In the genomic region with DNA sequence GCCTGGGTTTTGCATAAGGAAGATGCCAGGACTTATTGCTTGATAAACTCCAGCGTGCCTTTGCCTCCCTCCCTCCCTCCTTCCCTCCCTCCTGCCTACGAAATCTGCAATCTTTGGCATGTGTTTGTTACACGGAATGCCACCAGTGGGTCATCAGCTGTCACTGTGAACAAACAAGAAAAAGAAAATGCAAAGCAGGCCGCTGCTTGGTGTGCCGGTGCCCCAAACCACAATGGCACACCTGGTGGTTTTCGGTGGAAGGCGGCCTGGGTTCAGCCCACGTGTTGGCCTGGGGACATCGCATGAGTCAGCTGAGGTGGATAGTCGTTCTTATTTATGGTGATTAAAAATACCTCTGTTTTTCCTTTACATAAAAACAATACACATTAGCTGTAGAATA, we compare ENCODE assay signal across 11 cellular contexts. TPM values are rescaled to one million over a fixed set of nuclear protein-coding genes. Genes with fewer than 3 reads are reported as not detected.
DNase-seq lines count a peak whose midpoint lies in the region; ATAC-seq and TF ChIP-seq lines count a peak whose summit lies in the region.
"Had no signal": no experiment of that assay in that cellular context is flagged by ENCODE, and none has a peak within 500 bp of the region (broad histone marks: within the 10 kb centered on the region; RNA-seq: fewer than 3 reads in every experiment).

No MANE protein-coding gene starts in this region.

- H2BK120ac ChIP-seq in neuronal stem cell (ENCODE audit: low read depth, low read length), result no peak overlapping the region

- no CpG with 5 or more reads among the region's 10 CpGs for WGBS in neuronal stem cell (ENCODE audit: extremely low coverage in 2 of 2, insufficient read length in 2 of 2, insufficient replicate concordance in 1 of 2), 2 donors

- H3K27ac ChIP-seq in RWPE1 (peak overlapping the region; percentile 75), neuronal stem cell (replicated peaks; ENCODE audit: low read length) (no peak overlapping the region)

- no peak overlapping the region for H3K4me3 ChIP-seq in neuronal stem cell (ENCODE audit: low read length in 2 of 2)
- H3K4me3 ChIP-seq: skin epidermis had no signal

- H2BK12ac ChIP-seq in neuronal stem cell (ENCODE audit: low read length), result no peak overlapping the region

- no peaks in the 10 kb centered on the region for H3K79me1 ChIP-seq in neuronal stem cell (ENCODE audit: low read depth, low read length)

- H3K27me3 ChIP-seq in neuronal stem cell (ENCODE audit: control insufficient read depth in 3 of 3, insufficient read depth in 3 of 3, low read depth in 1 of 3, low read length in 3 of 3), result peaks cover 0 to 2% (median 0%) of the 10 kb centered on the region in 3 experiments

- H4K91ac ChIP-seq in neuronal stem cell (ENCODE audit: low read depth, low read length, poor library complexity), result no peak overlapping the region

- H3K9me3 ChIP-seq in neuronal stem cell (replicated peaks in 1 of 2; ENCODE audit: control insufficient read depth in 2 of 2, insufficient read depth in 1 of 2, low read depth in 1 of 2, low read length in 2 of 2), result no peaks in the 10 kb centered on the region

- H3K9ac ChIP-seq in neuronal stem cell (ENCODE audit: low read depth, low read length, poor library complexity), result peak overlapping the region; percentile 34

- no peak overlapping the region for H3K4ac ChIP-seq in neuronal stem cell (ENCODE audit: low read length)

- CTCF ChIA-PET in RWPE1 (lab: Yijun Ruan, JAX), result interaction anchor here (0.6 to 1.2 kb wide), 5 partner anchors 109 to 190 kb away, joined by 3 to 8 read pairs (median 4); no protein-coding TSS in a partner anchor

- peak; percentile 73 for ATAC-seq in GM18868 (IDR thresholded peaks at IDR 0.05; ENCODE audit: unreplicated experiment)
- peak; percentile 83 for ATAC-seq in HG02759 (IDR thresholded peaks at IDR 0.05; ENCODE audit: unreplicated experiment)

- peak; percentile 74 for DNase-seq in RWPE1 (ENCODE audit: low spot score)
- no peak for DNase-seq in neuronal stem cell (ENCODE audit: low spot score)
- DNase-seq in NCI-H1436 (lab: John Stamatoyannopoulos, UW), result no peak
- DNase-seq in pons (ENCODE audit: low spot score), result no peak
- DNase-seq in NCI-H82 (lab: John Stamatoyannopoulos, UW), result no peak
- DNase-seq in NCI-H69 (lab: John Stamatoyannopoulos, UW), result no peak
- DNase-seq: HFFc6, NCI-H1105 treated with DMSO at 0.1 percent for 48 hours had no signal

- H4K8ac ChIP-seq in neuronal stem cell (ENCODE audit: low read depth, low read length), result no peak overlapping the region

- no peak overlapping the region for H2BK15ac ChIP-seq in neuronal stem cell (ENCODE audit: low read length)

- H3K14ac ChIP-seq in neuronal stem cell (ENCODE audit: low read length), result peak overlapping the region; percentile 63

- peak overlapping the region; percentile 77 for H2AK5ac ChIP-seq in neuronal stem cell (ENCODE audit: low read depth, low read length)

- POLR2A ChIA-PET in RWPE1 (lab: Yijun Ruan, JAX; ENCODE audit: low non-redundant PET), result interaction anchor here (0.6 kb wide), 1 partner anchor 218 kb away, joined by 8 read pairs; no protein-coding TSS in a partner anchor

- H2AFZ ChIP-seq in neuronal stem cell (ENCODE audit: low read length), result no peak overlapping the region

- H3K4me2 ChIP-seq in neuronal stem cell (ENCODE audit: insufficient read depth, low read length, poor library complexity, severe bottlenecking), result no peak overlapping the region

- H3K23ac ChIP-seq in neuronal stem cell (ENCODE audit: low read depth, low read length, poor library complexity), result no peak overlapping the region

- TF ChIP-seq CTCF in RWPE1 (conservative IDR thresholded peaks at IDR 0.05; ENCODE audit: low read depth), result no peak

- no peaks in the 10 kb centered on the region for H3K36me3 ChIP-seq in neuronal stem cell (replicated peaks in 1 of 2; ENCODE audit: control insufficient read depth in 2 of 2, insufficient read depth in 2 of 2, low read length in 2 of 2)

- no peak overlapping the region for H2BK5ac ChIP-seq in neuronal stem cell (ENCODE audit: low read length)

- H3K18ac ChIP-seq in neuronal stem cell (ENCODE audit: low read length), result peak overlapping the region; percentile 35

- H3K4me1 ChIP-seq in neuronal stem cell (ENCODE audit: control insufficient read depth in 2 of 2, insufficient read depth in 1 of 2, low read depth in 1 of 2, low read length in 2 of 2), result no peaks in the 10 kb centered on the region

RNA-seq across cellular contexts. Expression of a gene that starts 16.3 kb away (rescaled TPM):
- 0.45 TPM for polyA plus RNA-seq in neuronal stem cell (2013, experiment 1 of 2)
- polyA plus RNA-seq in neuronal stem cell (2013, experiment 2 of 2), result 0.69 TPM
